8 cellular contexts compared by ENCODE assay signal in genomic region chr2:65056990-65057375, GRCh38. TPM values are rescaled to one million over a fixed set of nuclear protein-coding genes. Genes with fewer than 3 reads are reported as not detected.
DNase-seq lines count a peak whose midpoint lies in the region; ATAC-seq and TF ChIP-seq lines count a peak whose summit lies in the region.

No MANE protein-coding gene starts in this region.

- peak overlapping the region; percentile 81 for H3K4me2 ChIP-seq in MM.1S (ENCODE audit: low read depth, low read length)

- H3K9me3 Mint-ChIP-seq in naive thymus-derived CD8-positive, alpha-beta T cell: no peaks in the 10 kb centered on the region

- POLR2A ChIA-PET in naive thymus-derived CD8-positive, alpha-beta T cell (lab: Charles Lee): interaction anchor here (0.6 to 5.0 kb wide), 8 partner anchors 8 to 533 kb away, joined by 4 to 64 read pairs (median 8); partner anchors contain the start of genes ACTR2, AFTPH and RAB1A

- H3K27ac Mint-ChIP-seq in naive thymus-derived CD8-positive, alpha-beta T cell: peak overlapping the region; percentile 2 to 98 (median 92)

- H3K9me3 ChIP-seq in BE2C (no peaks in the 10 kb centered on the region), MM.1S (replicated peaks; ENCODE audit: insufficient read depth, low read length) (no peaks in the 10 kb centered on the region)

- H3K36me3 Mint-ChIP-seq in naive thymus-derived CD8-positive, alpha-beta T cell: peaks cover 0 to 2% (median 0%) of the 10 kb centered on the region in 3 donors

- no peaks in the 10 kb centered on the region for H3K27me3 ChIP-seq in BE2C
- no peaks in the 10 kb centered on the region for H3K27me3 ChIP-seq in MM.1S (replicated peaks; ENCODE audit: insufficient read depth, low read length)

- peak overlapping the region; percentile 80 to 100 (median 92) for H3K4me3 Mint-ChIP-seq in naive thymus-derived CD8-positive, alpha-beta T cell

- no peaks in the 10 kb centered on the region for H3K9me2 ChIP-seq in MM.1S (replicated peaks; ENCODE audit: insufficient read depth, low read length)

- peak overlapping the region; percentile 71 for H3K4me3 ChIP-seq in BE2C (ENCODE audit: low read depth, low read length)
- peak overlapping the region; percentile 78 for H3K4me3 ChIP-seq in MM.1S (ENCODE audit: low read length)
- H3K4me3 ChIP-seq in choroid plexus epithelial cell (ENCODE audit: low read depth, low read length): peak overlapping the region; percentile 76

- DNase-seq in BE2C: no peak
- peak; percentile 7 for DNase-seq in MM.1S
- DNase-seq in choroid plexus epithelial cell (ENCODE audit: low read depth): no peak
- DNase-seq in naive thymus-derived CD8-positive, alpha-beta T cell: peak in 2 of 10 donors; percentile 4 to 36
- DNase-seq in mucosa of gallbladder (ENCODE audit: low spot score): no peak
- no peak for DNase-seq in DMS53 treated with DMSO at 0.1 percent for 48 hours (lab: John Stamatoyannopoulos, UW; ENCODE audit: unreplicated experiment)
- DNase-seq in NCI-H1436 (lab: John Stamatoyannopoulos, UW): no peak
- DNase-seq in MV-4-11 (lab: John Stamatoyannopoulos, UW): no peak

- H3K27ac ChIP-seq in MM.1S (ENCODE audit: low read length): no peak overlapping the region

- no peak overlapping the region for H2AFZ ChIP-seq in MM.1S (ENCODE audit: low read length)

- H3F3A ChIP-seq in MM.1S (ENCODE audit: insufficient read depth, low read length): peaks cover 25% of the 10 kb centered on the region

- TF ChIP-seq CTCF in BE2C (IDR thresholded peaks at IDR 0.05; ENCODE audit: low read depth, low read length) (no peak), MM.1S (IDR thresholded peaks at IDR 0.05; ENCODE audit: low read length) (no peak), choroid plexus epithelial cell (conservative IDR thresholded peaks at IDR 0.05; ENCODE audit: low read depth, low read length) (no peak)

- H3K79me2 ChIP-seq in MM.1S (ENCODE audit: low read length): peaks cover 47% of the 10 kb centered on the region

- H3K4me1 Mint-ChIP-seq in naive thymus-derived CD8-positive, alpha-beta T cell: peaks cover 37 to 87% (median 80%) of the 10 kb centered on the region in 4 donors

- H3K27me3 Mint-ChIP-seq in naive thymus-derived CD8-positive, alpha-beta T cell: no peaks in the 10 kb centered on the region

- H3K9ac ChIP-seq in MM.1S (ENCODE audit: low read length): peak overlapping the region; percentile 39; the same call in 1 of the 2 replicates

- no peaks in the 10 kb centered on the region for H3K4me1 ChIP-seq in BE2C
- peaks cover 47% of the 10 kb centered on the region for H3K4me1 ChIP-seq in MM.1S (ENCODE audit: low read length)

- peak in 1 of 2 donors; percentile 5 for ATAC-seq in naive thymus-derived CD8-positive, alpha-beta T cell

- H4K20me1 ChIP-seq in MM.1S (ENCODE audit: insufficient read depth, low read length): no peaks in the 10 kb centered on the region

- 0 out of 2 replicates have a peak, but pooled peaks cover 3% of the 10 kb centered on the region for H3K36me3 ChIP-seq in BE2C
- H3K36me3 ChIP-seq in MM.1S (replicated peaks; ENCODE audit: insufficient read depth, low read length): no peaks in the 10 kb centered on the region

RNA-seq across cellular contexts. Expression of gene CEP68, which starts 0.8 kb away (rescaled TPM):
- polyA plus RNA-seq in BE2C (2012; ENCODE audit: insufficient read depth, insufficient read length, low read depth): 3.6 TPM
- total RNA-seq in naive thymus-derived CD8-positive, alpha-beta T cell: 10 to 100 TPM; 53.3 to 61.7 TPM
- polyA plus RNA-seq in naive thymus-derived CD8-positive, alpha-beta T cell: 10 to 100 TPM; 26.6 to 39.1 (median 34.7) TPM
- 21.7 TPM for total RNA-seq in mucosa of gallbladder
